In the genomic region with DNA sequence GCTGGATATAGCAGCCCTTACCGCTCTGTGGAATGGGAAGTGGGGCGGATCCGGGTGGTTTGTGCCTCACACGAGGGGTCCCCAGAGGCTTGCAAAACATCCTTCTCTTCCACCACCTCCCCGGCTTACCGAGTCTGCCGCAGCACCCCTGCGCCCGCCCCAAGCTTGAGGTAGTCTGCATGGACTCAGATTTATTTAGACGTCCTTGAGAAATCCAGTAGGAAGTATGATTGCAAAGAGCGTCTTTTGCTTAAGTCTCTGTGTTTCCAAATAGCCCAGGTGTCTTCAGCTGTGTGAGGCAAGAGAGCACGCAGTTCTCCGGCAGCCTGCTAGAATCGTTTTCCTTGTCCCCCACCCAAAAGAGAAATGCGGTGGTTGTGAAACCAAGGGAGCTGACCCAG, we compare ENCODE assay signal across 8 cellular contexts. TPM values are rescaled to one million over a fixed set of nuclear protein-coding genes. Genes with fewer than 3 reads are reported as not detected.
A peak's percentile ranks its signal among the peaks of the same experiment; 100 is the strongest.
DNase-seq lines count a peak whose midpoint lies in the region; ATAC-seq and TF ChIP-seq lines count a peak whose summit lies in the region.

No MANE protein-coding gene starts in this region.

- H3K9me3 ChIP-seq in SK-N-SH (no peaks in the 10 kb centered on the region), RWPE2 (ENCODE audit: severe bottlenecking) (no peaks in the 10 kb centered on the region), fibroblast of lung (ENCODE audit: control insufficient read depth, insufficient read depth, low read depth, low read length) (no peaks in the 10 kb centered on the region), smooth muscle cell (replicated peaks; ENCODE audit: low read depth) (no peaks in the 10 kb centered on the region)

- H3K4me2 ChIP-seq in SK-N-SH: peak overlapping the region; percentile 97
- peak overlapping the region; percentile 99 for H3K4me2 ChIP-seq in fibroblast of lung (ENCODE audit: extremely low read depth, insufficient read depth, low read length)
- H3K4me2 ChIP-seq in smooth muscle cell: peak overlapping the region; percentile 33

- peak overlapping the region in 1 of 2 experiments; percentile 78; a peak in 1 of 4 replicates for H3K4me3 ChIP-seq in SK-N-SH (ENCODE audit: low read depth in 2 of 2, low read length in 1 of 2)
- peak overlapping the region; percentile 5 for H3K4me3 ChIP-seq in RWPE2 (ENCODE audit: severe bottlenecking)
- peak overlapping the region in 1 of 4 experiments; percentile 80 for H3K4me3 ChIP-seq in fibroblast of lung (replicated peaks in 1 of 4; ENCODE audit: control extremely low read depth in 1 of 4, insufficient read depth in 1 of 4, low read depth in 3 of 4, low read length in 4 of 4)
- no peak overlapping the region for H3K4me3 ChIP-seq in smooth muscle cell

- H2AFZ ChIP-seq in SK-N-SH (ENCODE audit: low read depth) (no peak overlapping the region), fibroblast of lung (ENCODE audit: low read length) (no peak overlapping the region), smooth muscle cell (ENCODE audit: low read depth) (no peak overlapping the region)

- peaks cover 7% of the 10 kb centered on the region; the same call in 1 of the 2 replicates for H3K79me2 ChIP-seq in SK-N-SH (ENCODE audit: insufficient read depth)
- H3K79me2 ChIP-seq in fibroblast of lung (ENCODE audit: control insufficient read depth, insufficient read depth, low read length): no peaks in the 10 kb centered on the region
- H3K79me2 ChIP-seq in smooth muscle cell (ENCODE audit: low read depth): no peaks in the 10 kb centered on the region

- TF ChIP-seq EP300 in SK-N-SH (IDR thresholded peaks at IDR 0.05; ENCODE audit: borderline replicate concordance in 1 of 2, low read depth in 1 of 2, low read length in 1 of 2): no peak

- H3K27ac ChIP-seq in SK-N-SH (ENCODE audit: low read depth in 2 of 2, low read length in 1 of 2): peak overlapping the region in 1 of 2 experiments; percentile 84; a peak in 1 of 4 replicates
- H3K27ac ChIP-seq in RWPE2 (ENCODE audit: poor library complexity, severe bottlenecking): peak overlapping the region; percentile 66
- no peak overlapping the region for H3K27ac ChIP-seq in fibroblast of lung (ENCODE audit: insufficient read depth, low read length)
- peak overlapping the region; percentile 69 for H3K27ac ChIP-seq in smooth muscle cell (ENCODE audit: low read depth)

- H3K36me3 ChIP-seq in SK-N-SH (replicated peaks in 1 of 2; ENCODE audit: control insufficient read depth in 1 of 2, insufficient read depth in 2 of 2, low read length in 1 of 2): no peaks in the 10 kb centered on the region
- no peaks in the 10 kb centered on the region; the same call in 1 of the 2 replicates for H3K36me3 ChIP-seq in RWPE2 (ENCODE audit: low read depth)
- H3K36me3 ChIP-seq in fibroblast of lung (ENCODE audit: control insufficient read depth, insufficient read depth, low read length): peaks cover 2% of the 10 kb centered on the region
- H3K36me3 ChIP-seq in smooth muscle cell (ENCODE audit: low read depth): no peaks in the 10 kb centered on the region

- no peaks in the 10 kb centered on the region for H3K27me3 ChIP-seq in SK-N-SH (ENCODE audit: insufficient read depth)
- no peaks in the 10 kb centered on the region for H3K27me3 ChIP-seq in RWPE2 (ENCODE audit: insufficient read depth, poor library complexity, severe bottlenecking)
- no peaks in the 10 kb centered on the region for H3K27me3 ChIP-seq in fibroblast of lung (ENCODE audit: control insufficient read depth, insufficient read depth, low read length)
- H3K27me3 ChIP-seq in smooth muscle cell (ENCODE audit: low read depth): no peaks in the 10 kb centered on the region

- H3K9ac ChIP-seq in SK-N-SH: 0 out of 2 replicates have a peak overlapping the region, but pooled peaks have one; percentile 85
- no peak overlapping the region for H3K9ac ChIP-seq in fibroblast of lung (ENCODE audit: insufficient read depth, low read length)
- H3K9ac ChIP-seq in smooth muscle cell (ENCODE audit: low read depth): no peak overlapping the region

- CTCF ChIA-PET in SK-N-SH (lab: Yijun Ruan, JAX): interaction anchor here (1.1 to 1.8 kb wide), 2 partner anchors 10 to 58 kb away, joined by 4 read pairs; no protein-coding TSS in a partner anchor

- DNase-seq in SK-N-SH (no peak), RWPE2 (ENCODE audit: low spot score) (no peak), fibroblast of lung (ENCODE audit: low read depth in 2 of 2) (peak in 1 of 2 donors; percentile 85), smooth muscle cell (lab: John Stamatoyannopoulos, UW; ENCODE audit: unreplicated experiment) (no peak), osteocyte (ENCODE audit: extremely low spot score, unreplicated experiment) (no peak), chondrocyte (ENCODE audit: low spot score) (no peak)

- no peaks in the 10 kb centered on the region for H4K20me1 ChIP-seq in SK-N-SH (ENCODE audit: insufficient read depth)
- no peaks in the 10 kb centered on the region for H4K20me1 ChIP-seq in fibroblast of lung (ENCODE audit: control insufficient read depth, extremely low read depth, insufficient read depth, low read length)
- H4K20me1 ChIP-seq in smooth muscle cell (ENCODE audit: low read depth): peaks cover 5% of the 10 kb centered on the region

- POLR2A ChIA-PET in SK-N-SH (lab: Yijun Ruan, JAX): no interaction called here

- no peak overlapping the region for H3K27ac Mint-ChIP-seq in osteocyte (ENCODE audit: unreplicated experiment)
- no peak overlapping the region for H3K27ac Mint-ChIP-seq in chondrocyte (ENCODE audit: unreplicated experiment)

- H3K9me3 Mint-ChIP-seq in osteocyte (ENCODE audit: unreplicated experiment) (no peaks in the 10 kb centered on the region), chondrocyte (ENCODE audit: low read depth) (no peaks in the 10 kb centered on the region)

- 71% methylated on average over 12 of the region's 15 CpGs for WGBS in SK-N-SH (ENCODE audit: low lambda C conversion rate)
- WGBS in smooth muscle cell (ENCODE audit: low lambda C conversion rate): 79% methylated on average over 15 of the region's 15 CpGs

- no peaks in the 10 kb centered on the region for H3K9me2 ChIP-seq in SK-N-SH

- TF ChIP-seq RAD21 in SK-N-SH (IDR thresholded peaks at IDR 0.05; ENCODE audit: low read length): no peak

- H3K4me1 ChIP-seq in SK-N-SH (ENCODE audit: control insufficient read depth in 1 of 2, insufficient read depth in 2 of 2, low read depth in 1 of 2, low read length in 1 of 2) (peaks cover 15 to 20% of the 10 kb centered on the region in 2 experiments), RWPE2 (ENCODE audit: insufficient read depth, poor library complexity, severe bottlenecking) (peaks cover 24% of the 10 kb centered on the region), fibroblast of lung (ENCODE audit: control insufficient read depth, extremely low read depth, insufficient read depth, low read length) (peaks cover 13% of the 10 kb centered on the region), smooth muscle cell (ENCODE audit: low read depth) (peaks cover 13% of the 10 kb centered on the region)

- no peak for TF ChIP-seq CTCF in SK-N-SH (IDR thresholded peaks at IDR 0.05)
- no peak for TF ChIP-seq CTCF in RWPE2 (IDR thresholded peaks at IDR 0.05; ENCODE audit: poor library complexity, severe bottlenecking)
- TF ChIP-seq CTCF in fibroblast of lung (conservative IDR thresholded peaks at IDR 0.05 in 1 of 2, IDR thresholded peaks at IDR 0.05 in 1 of 2; ENCODE audit: low read depth in 1 of 2, low read length in 2 of 2): no peak
- no peak for TF ChIP-seq CTCF in smooth muscle cell (IDR thresholded peaks at IDR 0.05; ENCODE audit: borderline replicate concordance, insufficient read depth, poor library complexity, severe bottlenecking)
- no peak for TF ChIP-seq CTCF in osteocyte (IDR thresholded peaks at IDR 0.05)
- TF ChIP-seq CTCF in chondrocyte (IDR thresholded peaks at IDR 0.05): no peak

- no peak for ATAC-seq in SK-N-SH treated with all-trans-retinoic acid at 6 μM for 48 hours
- ATAC-seq in RWPE2 (ENCODE audit: low read depth): peak; percentile 11; the same call in 1 of the 3 replicates
- no peak for ATAC-seq in GM21515 (IDR thresholded peaks at IDR 0.05; ENCODE audit: unreplicated experiment)

- H3K27me3 Mint-ChIP-seq in osteocyte (ENCODE audit: unreplicated experiment) (no peaks in the 10 kb centered on the region), chondrocyte (ENCODE audit: low read depth) (no peaks in the 10 kb centered on the region)

- H3K36me3 Mint-ChIP-seq in osteocyte (ENCODE audit: unreplicated experiment) (no peaks in the 10 kb centered on the region), chondrocyte (ENCODE audit: low read depth) (peaks cover 3% of the 10 kb centered on the region)

- H3K4me1 Mint-ChIP-seq in osteocyte (ENCODE audit: unreplicated experiment) (peaks cover 33% of the 10 kb centered on the region), chondrocyte (ENCODE audit: low read depth) (peaks cover 32% of the 10 kb centered on the region)

- H3F3A ChIP-seq in SK-N-SH (replicated peaks; ENCODE audit: insufficient read depth) (peaks cover 23% of the 10 kb centered on the region), smooth muscle cell (ENCODE audit: low read depth) (peaks cover 5% of the 10 kb centered on the region)

- no peak overlapping the region for H3K4me3 Mint-ChIP-seq in osteocyte (ENCODE audit: unreplicated experiment)
- H3K4me3 Mint-ChIP-seq in chondrocyte (ENCODE audit: unreplicated experiment): no peak overlapping the region

TF ChIP-seq in SK-N-SH treated with all-trans-retinoic acid at 6 μM for 48 hours, 23 proteins besides CTCF, POLR2A, EP300 and RAD21 (continues in another document):
- TF ChIP-seq BACH2 (CRISPR knock-in tag; IDR thresholded peaks at IDR 0.05; ENCODE audit: borderline replicate concordance) (no peak), TCF4 (CRISPR knock-in tag; IDR thresholded peaks at IDR 0.05; ENCODE audit: borderline replicate concordance) (no peak), GLIS3 (CRISPR knock-in tag; IDR thresholded peaks at IDR 0.05) (no peak)

RNA-seq across cellular contexts. Expression of gene KIAA0513, which starts 2.4 kb away (rescaled TPM):
- polyA plus RNA-seq in SK-N-SH (2012; rRNA removed) (4.8 and 6.5 TPM in 2 replicates), fibroblast of lung (11.7 and 13.8 TPM in 2 replicates), smooth muscle cell (3.2 and 5.3 TPM in 2 replicates)
- polyA plus RNA-seq in SK-N-SH (2012; cell fraction: cytosol; rRNA removed): 2.8 and 3.9 TPM in 2 replicates
- 6.8 and 7.4 TPM in 2 replicates for polyA plus RNA-seq in SK-N-SH (2012; cell fraction: nucleus; rRNA removed)
- total RNA-seq in fibroblast of lung (19.5 and 22.3 TPM in 2 replicates), smooth muscle cell (3.3 and 11.2 TPM in 2 replicates), osteocyte (10.6 and 12.4 TPM in 2 replicates), chondrocyte (10.4 to 13.0 TPM (median 11.6 TPM) in 3 replicates)
- 9.4 and 9.8 TPM in 2 replicates for polyA plus RNA-seq in fibroblast of lung (2012)
- 11.9 and 13.1 TPM in 2 replicates for polyA minus RNA-seq in fibroblast of lung (ENCODE audit: low replicate concordance)

RNA-seq across cellular contexts. Expression of gene ZDHHC7, which starts 18.6 kb away (rescaled TPM):
- polyA plus RNA-seq in SK-N-SH (2012; rRNA removed) (69.3 and 114 TPM in 2 replicates), fibroblast of lung (86.2 and 96.4 TPM in 2 replicates), smooth muscle cell (31.9 and 42.9 TPM in 2 replicates)
- 65.1 and 80.3 TPM in 2 replicates for polyA plus RNA-seq in SK-N-SH (2012; cell fraction: cytosol; rRNA removed)
- polyA plus RNA-seq in SK-N-SH (2012; cell fraction: nucleus; rRNA removed): 62.2 and 73.3 TPM in 2 replicates
- total RNA-seq in fibroblast of lung (88.6 and 135 TPM in 2 replicates), smooth muscle cell (35.3 and 39.1 TPM in 2 replicates), osteocyte (53.6 and 53.7 TPM in 2 replicates), chondrocyte (45.3 to 51.6 TPM (median 50.2 TPM) in 3 replicates)
- 65.1 and 75.5 TPM in 2 replicates for polyA plus RNA-seq in fibroblast of lung (2012)
- polyA minus RNA-seq in fibroblast of lung (ENCODE audit: low replicate concordance): 458 and 490 TPM in 2 replicates

Comparison
In these comparisons a context has a peak if more than half of its experiments do, and no peak if none do; other contexts are left out.
1. H3K4me2 ChIP-seq: peak in every context shown above with its lines; median percentile 99 in fibroblast of lung; 97 in SK-N-SH; 33 in smooth muscle cell.